ENCODE assay signal across 9 cellular contexts in genomic region chr17:41787021-41787418, GRCh38. TPM values are rescaled to one million over a fixed set of nuclear protein-coding genes. Genes with fewer than 3 reads are reported as not detected.
DNase-seq lines count a peak whose midpoint lies in the region; ATAC-seq and TF ChIP-seq lines count a peak whose summit lies in the region.
"Had no signal": no experiment of that assay in that cellular context is flagged by ENCODE, and none has a peak within 500 bp of the region (broad histone marks: within the 10 kb centered on the region; RNA-seq: fewer than 3 reads in every experiment).

No MANE protein-coding gene starts in this region.

- H3K9me3 ChIP-seq in breast epithelium (no peaks in the 10 kb centered on the region), muscle layer of duodenum (ENCODE audit: control insufficient read depth in 1 of 2, low read length in 2 of 2) (no peaks in the 10 kb centered on the region), vagina (no peaks in the 10 kb centered on the region), BE2C (no peaks in the 10 kb centered on the region)

- H3K27me3 ChIP-seq in breast epithelium: no peaks in the 10 kb centered on the region
- no peaks in the 10 kb centered on the region for H3K27me3 ChIP-seq in muscle layer of duodenum (ENCODE audit: low read depth, low read length)
- H3K27me3 ChIP-seq in vagina: no peaks in the 10 kb centered on the region
- no peaks in the 10 kb centered on the region for H3K27me3 ChIP-seq in BE2C

- H3K4me3 ChIP-seq in breast epithelium (peak overlapping the region in 2 of 3 donors; percentile 86 to 98), muscle layer of duodenum (ENCODE audit: low read depth in 1 of 2, low read length in 2 of 2) (peak overlapping the region in 1 of 2 donors; percentile 6), vagina (peak overlapping the region in 1 of 2 donors; percentile 81), BE2C (ENCODE audit: low read depth, low read length) (no peak overlapping the region)

- H3K36me3 ChIP-seq in breast epithelium (no peaks in the 10 kb centered on the region), muscle layer of duodenum (ENCODE audit: control insufficient read depth in 1 of 2, insufficient read depth in 2 of 2, low read length in 2 of 2) (no peaks in the 10 kb centered on the region), vagina (no peaks in the 10 kb centered on the region), BE2C (no peaks in the 10 kb centered on the region)

- H3K9me3 Mint-ChIP-seq in stimulated activated naive CD8-positive, alpha-beta T cell treated with anti-CD3 and anti-CD28 coated beads, Interleukin-15, Interleukin-2, amounts not matched to agents 100 ng/mL and 50 ng/mL, for 24 hours: no peaks in the 10 kb centered on the region

- peak overlapping the region; percentile 52 for H3K4me3 Mint-ChIP-seq in stimulated activated naive CD8-positive, alpha-beta T cell treated with anti-CD3 and anti-CD28 coated beads, Interleukin-15, Interleukin-2, amounts not matched to agents 100 ng/mL and 50 ng/mL, for 24 hours

- no peak for DNase-seq in stimulated activated naive CD8-positive, alpha-beta T cell treated with anti-CD3 and anti-CD28 coated beads, Interleukin-15, Interleukin-2, amounts not matched to agents 100 U/mL and 50 U/mL, for 24 hours
- DNase-seq in breast epithelium (ENCODE audit: low spot score in 2 of 2) (no peak), vagina (ENCODE audit: extremely low spot score in 2 of 2) (no peak), Kasumi-1 (lab: John Stamatoyannopoulos, UW) (no peak), BE2C (no peak)

- intact Hi-C loops in breast epithelium (cut with DNase I; ENCODE audit: low total_unique reads): no loop called here
- intact Hi-C loops in vagina (cut with DNase I): no loop called here

- H3K27me3 Mint-ChIP-seq in stimulated activated naive CD8-positive, alpha-beta T cell treated with anti-CD3 and anti-CD28 coated beads, Interleukin-15, Interleukin-2, amounts not matched to agents 100 ng/mL and 50 ng/mL, for 24 hours: peaks cover 16% of the 10 kb centered on the region

- no peak for TF ChIP-seq POLR2A in breast epithelium (IDR thresholded peaks at IDR 0.05)
- no peak for TF ChIP-seq POLR2A in vagina (IDR thresholded peaks at IDR 0.05)

- H3K4me1 Mint-ChIP-seq in stimulated activated naive CD8-positive, alpha-beta T cell treated with anti-CD3 and anti-CD28 coated beads, Interleukin-15, Interleukin-2, amounts not matched to agents 100 ng/mL and 50 ng/mL, for 24 hours (ENCODE audit: low read depth): peaks cover 31% of the 10 kb centered on the region

- H3K36me3 Mint-ChIP-seq in stimulated activated naive CD8-positive, alpha-beta T cell treated with anti-CD3 and anti-CD28 coated beads, Interleukin-15, Interleukin-2, amounts not matched to agents 100 ng/mL and 50 ng/mL, for 24 hours (ENCODE audit: low read depth): no peaks in the 10 kb centered on the region

- H3K27ac ChIP-seq in breast epithelium (peak overlapping the region; percentile 99), muscle layer of duodenum (ENCODE audit: low read length) (peak overlapping the region; percentile 17), vagina (peak overlapping the region; percentile 75)

- no peak for ATAC-seq in stimulated activated naive CD8-positive, alpha-beta T cell treated with anti-CD3 and anti-CD28 coated beads, Interleukin-15, Interleukin-2, amounts not matched to agents 100 U/mL and 50 U/mL, for 24 hours
- ATAC-seq in HG03457 (IDR thresholded peaks at IDR 0.05; ENCODE audit: unreplicated experiment): no peak

- H3K4me1 ChIP-seq in breast epithelium (peaks cover 8 to 10% of the 10 kb centered on the region in 2 donors), muscle layer of duodenum (ENCODE audit: control insufficient read depth in 1 of 2, insufficient read depth in 2 of 2, low read length in 2 of 2) (peaks cover 3 to 38% of the 10 kb centered on the region in 2 donors), vagina (peaks cover 73% of the 10 kb centered on the region), BE2C (peaks cover 4% of the 10 kb centered on the region)

- TF ChIP-seq CTCF in breast epithelium (IDR thresholded peaks at IDR 0.05) (no peak), vagina (IDR thresholded peaks at IDR 0.05) (no peak), BE2C (IDR thresholded peaks at IDR 0.05; ENCODE audit: low read depth, low read length) (no peak)

- no peak overlapping the region for H3K27ac Mint-ChIP-seq in stimulated activated naive CD8-positive, alpha-beta T cell treated with anti-CD3 and anti-CD28 coated beads, Interleukin-15, Interleukin-2, amounts not matched to agents 100 ng/mL and 50 ng/mL, for 24 hours

RNA-seq across cellular contexts. Expression of gene JUP, which starts 0.5 kb away (rescaled TPM):
- 100 to 1,000 TPM; 107 to 158 (median 121) TPM for total RNA-seq in breast epithelium
- total RNA-seq in vagina: 589 TPM
- polyA plus RNA-seq in BE2C (2012; ENCODE audit: insufficient read depth, insufficient read length, low read depth): 267 TPM

RNA-seq across cellular contexts. Expression of gene P3H4, which starts 24.7 kb away (rescaled TPM):
- total RNA-seq in breast epithelium: 10 to 100 TPM in 2 of 3 donors, 1 to 10 TPM in 1; 6.2 to 19.0 (median 14.9) TPM
- total RNA-seq in vagina: 11.5 TPM
- 206 TPM for polyA plus RNA-seq in BE2C (2012; ENCODE audit: insufficient read depth, insufficient read length, low read depth)

RNA-seq across cellular contexts. Expression of gene FKBP10, which starts 25.8 kb away (rescaled TPM):
- total RNA-seq in breast epithelium (10 to 100 TPM; 35.9 to 43.3 (median 39.4) TPM), vagina (53.5 TPM)
- 708 TPM for polyA plus RNA-seq in BE2C (2012; ENCODE audit: insufficient read depth, insufficient read length, low read depth)

RNA-seq across cellular contexts. Expression of gene NT5C3B, which starts 49.0 kb away (rescaled TPM):
- total RNA-seq in breast epithelium: 10 to 100 TPM; 50.2 to 83.9 (median 60.6) TPM
- 71.5 TPM for total RNA-seq in vagina
- 183 TPM for polyA plus RNA-seq in BE2C (2012; ENCODE audit: insufficient read depth, insufficient read length, low read depth)

RNA-seq across cellular contexts. Expression of gene KLHL10, which starts 50.6 kb away (rescaled TPM):
- total RNA-seq in breast epithelium (under 1 TPM in 2 of 3 donors, not detected in 1; 0.80 to 0.88 TPM), vagina (not detected)
- polyA plus RNA-seq in BE2C (2012; ENCODE audit: insufficient read depth, insufficient read length, low read depth): not detected
- total RNA-seq: kidney epithelial cell had no signal

Comparison
In these comparisons a context has a peak if more than half of its experiments do, and no peak if none do; other contexts are left out.
1. H3K27ac ChIP-seq: peak in every context shown above with its lines; median percentile 99 in breast epithelium; 75 in vagina; 17 in muscle layer of duodenum.